In genomic region chr2:241910604-241911520, GRCh38 we compare ENCODE assay signal across 2 cellular contexts.
A peak's percentile ranks its signal among the peaks of the same experiment; 100 is the strongest.
TF ChIP-seq lines count a peak whose summit lies in the region.

No MANE protein-coding gene starts in this region.

TF ChIP-seq in GM23338, 12 proteins besides CTCF, POLR2A, EP300 and RAD21:
- no peak for TF ChIP-seq EZH2 (IDR thresholded peaks at IDR 0.05; ENCODE audit: low read depth, unreplicated experiment)
- TF ChIP-seq REST (IDR thresholded peaks at IDR 0.05; ENCODE audit: unreplicated experiment) = no peak
- no peak for TF ChIP-seq CREB1 (CRISPR knock-in tag; IDR thresholded peaks at IDR 0.05; ENCODE audit: low read depth)
- no peak for TF ChIP-seq ZNF331 (CRISPR knock-in tag; IDR thresholded peaks at IDR 0.05; ENCODE audit: low read depth)
- TF ChIP-seq ETS1 (IDR thresholded peaks at IDR 0.05) = no peak
- no peak for TF ChIP-seq NANOG (IDR thresholded peaks at IDR 0.05; ENCODE audit: borderline replicate concordance)
- no peak for TF ChIP-seq EZH2phosphoT487 (IDR thresholded peaks at IDR 0.05; ENCODE audit: unreplicated experiment)
- TF ChIP-seq STAT1 (IDR thresholded peaks at IDR 0.05; ENCODE audit: unreplicated experiment) = no peak

TF ChIP-seq in H1, 55 proteins besides CTCF, POLR2A, EP300 and RAD21:
- 0 out of 2 replicates have a peak, but pooled peaks have one; percentile 13 for TF ChIP-seq MAX (IDR thresholded peaks at IDR 0.05)
- no peak for TF ChIP-seq TBP (IDR thresholded peaks at IDR 0.05; ENCODE audit: low read depth, low read length)
- TF ChIP-seq CHD2 (IDR thresholded peaks at IDR 0.05; ENCODE audit: low read length) = no peak
TF ChIP-seq in H1: peak in this region for 1.
